In the genomic region with DNA sequence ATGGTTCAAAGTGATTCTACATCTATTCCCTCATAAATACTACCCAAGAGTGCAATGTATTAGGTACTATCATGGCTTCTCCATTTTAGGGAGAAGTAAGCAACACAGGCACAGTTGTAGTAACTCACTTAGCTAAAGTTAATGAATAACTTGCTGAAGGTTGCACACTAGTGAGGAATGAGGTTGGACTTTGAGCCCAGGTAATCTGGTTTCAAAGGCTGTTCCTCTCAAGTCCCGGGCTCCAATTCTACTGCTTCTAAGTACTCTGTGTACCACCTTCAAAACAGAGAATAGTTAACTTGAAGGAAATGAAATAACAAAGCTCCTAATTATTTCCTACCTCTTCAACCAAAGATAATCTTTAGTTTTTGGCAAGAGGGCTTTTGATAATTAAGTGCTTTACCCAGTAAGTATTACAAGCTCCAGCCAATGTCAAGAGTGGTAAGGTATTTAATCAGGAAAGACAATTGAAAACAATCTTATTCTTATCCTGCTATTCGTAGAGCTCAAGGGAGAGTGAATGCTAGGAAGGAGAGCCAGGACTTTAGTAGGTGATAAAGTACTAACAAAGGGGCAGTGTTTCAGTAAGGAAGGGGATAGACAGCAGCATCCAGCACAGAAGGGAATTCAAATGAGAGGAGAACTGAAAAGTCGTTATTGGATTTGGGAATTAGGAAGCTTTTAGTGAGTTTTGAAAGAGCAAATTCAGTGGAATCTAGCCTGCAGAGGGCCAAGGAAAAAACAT, we compare ENCODE assay signal across 1 cellular context.
TF ChIP-seq lines count a peak whose summit lies in the region.

No MANE protein-coding gene starts in this region.

TF ChIP-seq in HepG2, 621 proteins besides CTCF, POLR2A, EP300 and RAD21 (continued from another document and continues in another):
- TF ChIP-seq, protein P1, sequence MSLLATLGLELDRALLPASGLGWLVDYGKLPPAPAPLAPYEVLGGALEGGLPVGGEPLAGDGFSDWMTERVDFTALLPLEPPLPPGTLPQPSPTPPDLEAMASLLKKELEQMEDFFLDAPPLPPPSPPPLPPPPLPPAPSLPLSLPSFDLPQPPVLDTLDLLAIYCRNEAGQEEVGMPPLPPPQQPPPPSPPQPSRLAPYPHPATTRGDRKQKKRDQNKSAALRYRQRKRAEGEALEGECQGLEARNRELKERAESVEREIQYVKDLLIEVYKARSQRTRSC (CRISPR knock-in tag; IDR thresholded peaks at IDR 0.05; ENCODE audit: low read depth) = no peak
- peak; percentile 85 for TF ChIP-seq ASH2L (IDR thresholded peaks at IDR 0.05; ENCODE audit: insufficient read length, low read depth, low read length)
- TF ChIP-seq ZBTB14 (CRISPR knock-in tag; IDR thresholded peaks at IDR 0.05) = no peak
- TF ChIP-seq, protein P2, sequence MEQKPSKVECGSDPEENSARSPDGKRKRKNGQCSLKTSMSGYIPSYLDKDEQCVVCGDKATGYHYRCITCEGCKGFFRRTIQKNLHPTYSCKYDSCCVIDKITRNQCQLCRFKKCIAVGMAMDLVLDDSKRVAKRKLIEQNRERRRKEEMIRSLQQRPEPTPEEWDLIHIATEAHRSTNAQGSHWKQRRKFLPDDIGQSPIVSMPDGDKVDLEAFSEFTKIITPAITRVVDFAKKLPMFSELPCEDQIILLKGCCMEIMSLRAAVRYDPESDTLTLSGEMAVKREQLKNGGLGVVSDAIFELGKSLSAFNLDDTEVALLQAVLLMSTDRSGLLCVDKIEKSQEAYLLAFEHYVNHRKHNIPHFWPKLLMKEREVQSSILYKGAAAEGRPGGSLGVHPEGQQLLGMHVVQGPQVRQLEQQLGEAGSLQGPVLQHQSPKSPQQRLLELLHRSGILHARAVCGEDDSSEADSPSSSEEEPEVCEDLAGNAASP (CRISPR knock-in tag; IDR thresholded peaks at IDR 0.05; ENCODE audit: borderline replicate concordance) = no peak
- TF ChIP-seq, protein P3, sequence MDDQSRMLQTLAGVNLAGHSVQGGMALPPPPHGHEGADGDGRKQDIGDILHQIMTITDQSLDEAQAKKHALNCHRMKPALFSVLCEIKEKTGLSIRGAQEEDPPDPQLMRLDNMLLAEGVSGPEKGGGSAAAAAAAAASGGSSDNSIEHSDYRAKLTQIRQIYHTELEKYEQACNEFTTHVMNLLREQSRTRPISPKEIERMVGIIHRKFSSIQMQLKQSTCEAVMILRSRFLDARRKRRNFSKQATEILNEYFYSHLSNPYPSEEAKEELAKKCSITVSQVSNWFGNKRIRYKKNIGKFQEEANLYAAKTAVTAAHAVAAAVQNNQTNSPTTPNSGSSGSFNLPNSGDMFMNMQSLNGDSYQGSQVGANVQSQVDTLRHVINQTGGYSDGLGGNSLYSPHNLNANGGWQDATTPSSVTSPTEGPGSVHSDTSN (CRISPR knock-in tag; IDR thresholded peaks at IDR 0.05; ENCODE audit: borderline replicate concordance) = no peak
- TF ChIP-seq ZNF790 (CRISPR knock-in tag; IDR thresholded peaks at IDR 0.05; ENCODE audit: borderline replicate concordance) = no peak
- TF ChIP-seq PHF5A (CRISPR knock-in tag; IDR thresholded peaks at IDR 0.05; ENCODE audit: low read depth, unreplicated experiment) = no peak
- no peak for TF ChIP-seq ZNF501 (CRISPR knock-in tag; IDR thresholded peaks at IDR 0.05)
- no peak for TF ChIP-seq HDAC6 (IDR thresholded peaks at IDR 0.05; ENCODE audit: low read depth, low read length)
- TF ChIP-seq ZNF607 (CRISPR knock-in tag; IDR thresholded peaks at IDR 0.05; ENCODE audit: borderline replicate concordance) = no peak
- peak; percentile 57; the same call in 1 of the 2 replicates for TF ChIP-seq DPF2 (CRISPR knock-in tag; IDR thresholded peaks at IDR 0.05; ENCODE audit: borderline replicate concordance, low read depth)
- no peak for TF ChIP-seq CBX5 (CRISPR knock-in tag; IDR thresholded peaks at IDR 0.05; ENCODE audit: borderline replicate concordance)
- TF ChIP-seq ZNF891 (CRISPR knock-in tag; IDR thresholded peaks at IDR 0.05) = no peak
- TF ChIP-seq TRAFD1 (CRISPR knock-in tag; IDR thresholded peaks at IDR 0.05; ENCODE audit: borderline replicate concordance) = no peak
- no peak for TF ChIP-seq RFX1 (IDR thresholded peaks at IDR 0.05)
- no peak for TF ChIP-seq RBAK (CRISPR knock-in tag; IDR thresholded peaks at IDR 0.05)
- TF ChIP-seq, protein P4, sequence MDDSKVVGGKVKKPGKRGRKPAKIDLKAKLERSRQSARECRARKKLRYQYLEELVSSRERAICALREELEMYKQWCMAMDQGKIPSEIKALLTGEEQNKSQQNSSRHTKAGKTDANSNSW (CRISPR knock-in tag; IDR thresholded peaks at IDR 0.05; ENCODE audit: borderline replicate concordance) = no peak
- no peak for TF ChIP-seq ZNF841 (CRISPR knock-in tag; IDR thresholded peaks at IDR 0.05; ENCODE audit: borderline replicate concordance)
- no peak for TF ChIP-seq ZNF563 (CRISPR knock-in tag; IDR thresholded peaks at IDR 0.05)
- no peak for TF ChIP-seq RBM22 (optimal IDR thresholded peaks at IDR 0.05; ENCODE audit: low read length)
- no peak for TF ChIP-seq ZNF710 (CRISPR knock-in tag; IDR thresholded peaks at IDR 0.05; ENCODE audit: borderline replicate concordance)
- TF ChIP-seq ZNF644 (CRISPR knock-in tag; IDR thresholded peaks at IDR 0.05; ENCODE audit: low read depth) = peak; percentile 94
- no peak for TF ChIP-seq PRMT3 (CRISPR knock-in tag; IDR thresholded peaks at IDR 0.05; ENCODE audit: borderline replicate concordance, low read depth)
- no peak for TF ChIP-seq MTA1 (CRISPR knock-in tag; IDR thresholded peaks at IDR 0.05; ENCODE audit: borderline replicate concordance)
- TF ChIP-seq ZNF652 (CRISPR knock-in tag; IDR thresholded peaks at IDR 0.05; ENCODE audit: borderline replicate concordance, low read depth) = no peak
- no peak for TF ChIP-seq NFATC3 (CRISPR knock-in tag; IDR thresholded peaks at IDR 0.05)
- no peak for TF ChIP-seq NFYC (CRISPR knock-in tag; IDR thresholded peaks at IDR 0.05)
- TF ChIP-seq KLF6 (CRISPR knock-in tag; IDR thresholded peaks at IDR 0.05) = no peak
- TF ChIP-seq SMAD3 (CRISPR knock-in tag; IDR thresholded peaks at IDR 0.05) = 0 out of 2 replicates have a peak, but pooled peaks have one; percentile 34
- no peak for TF ChIP-seq ZFP36L1 (CRISPR knock-in tag; IDR thresholded peaks at IDR 0.05)
- no peak for TF ChIP-seq BCL3 (CRISPR knock-in tag; IDR thresholded peaks at IDR 0.05)
- TF ChIP-seq ZNF770 (CRISPR knock-in tag; IDR thresholded peaks at IDR 0.05) = no peak
- no peak for TF ChIP-seq GPBP1L1 (CRISPR knock-in tag; IDR thresholded peaks at IDR 0.05)
- TF ChIP-seq ZNF564 (CRISPR knock-in tag; IDR thresholded peaks at IDR 0.05) = no peak
- no peak for TF ChIP-seq ZSCAN20 (CRISPR knock-in tag; IDR thresholded peaks at IDR 0.05; ENCODE audit: borderline replicate concordance)
- 0 out of 2 replicates have a peak, but pooled peaks have one; percentile 18 for TF ChIP-seq IRF2 (CRISPR knock-in tag; IDR thresholded peaks at IDR 0.05)
- no peak for TF ChIP-seq KDM3A (CRISPR knock-in tag; IDR thresholded peaks at IDR 0.05; ENCODE audit: low read depth)
- TF ChIP-seq TBP (CRISPR knock-in tag; IDR thresholded peaks at IDR 0.05) = no peak
- TF ChIP-seq GATAD1 (CRISPR knock-in tag; IDR thresholded peaks at IDR 0.05) = no peak
- TF ChIP-seq, protein P5, sequence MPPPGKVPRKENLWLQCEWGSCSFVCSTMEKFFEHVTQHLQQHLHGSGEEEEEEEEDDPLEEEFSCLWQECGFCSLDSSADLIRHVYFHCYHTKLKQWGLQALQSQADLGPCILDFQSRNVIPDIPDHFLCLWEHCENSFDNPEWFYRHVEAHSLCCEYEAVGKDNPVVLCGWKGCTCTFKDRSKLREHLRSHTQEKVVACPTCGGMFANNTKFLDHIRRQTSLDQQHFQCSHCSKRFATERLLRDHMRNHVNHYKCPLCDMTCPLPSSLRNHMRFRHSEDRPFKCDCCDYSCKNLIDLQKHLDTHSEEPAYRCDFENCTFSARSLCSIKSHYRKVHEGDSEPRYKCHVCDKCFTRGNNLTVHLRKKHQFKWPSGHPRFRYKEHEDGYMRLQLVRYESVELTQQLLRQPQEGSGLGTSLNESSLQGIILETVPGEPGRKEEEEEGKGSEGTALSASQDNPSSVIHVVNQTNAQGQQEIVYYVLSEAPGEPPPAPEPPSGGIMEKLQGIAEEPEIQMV (CRISPR knock-in tag; IDR thresholded peaks at IDR 0.05; ENCODE audit: low read depth) = no peak
- no peak for TF ChIP-seq ZNF816 (CRISPR knock-in tag; IDR thresholded peaks at IDR 0.05; ENCODE audit: borderline replicate concordance)
- TF ChIP-seq ZFP1 (CRISPR knock-in tag; IDR thresholded peaks at IDR 0.05) = no peak
- no peak for TF ChIP-seq HMG20B (CRISPR knock-in tag; conservative IDR thresholded peaks at IDR 0.05)
- TF ChIP-seq ZNF720 (CRISPR knock-in tag; IDR thresholded peaks at IDR 0.05) = no peak
- TF ChIP-seq BHLHE40 (IDR thresholded peaks at IDR 0.05; ENCODE audit: low read length) = no peak
- no peak for TF ChIP-seq ZNF513 (CRISPR knock-in tag; conservative IDR thresholded peaks at IDR 0.05)
- no peak for TF ChIP-seq ZNF724P (CRISPR knock-in tag; IDR thresholded peaks at IDR 0.05; ENCODE audit: borderline replicate concordance)
